Comparison of ENCODE assay signal across 12 cellular contexts in genomic region chr3:81492048-81492447, GRCh38.
A peak's percentile ranks its signal among the peaks of the same experiment; 100 is the strongest.
DNase-seq lines count a peak whose midpoint lies in the region; ATAC-seq and TF ChIP-seq lines count a peak whose summit lies in the region.
"Had no signal": no experiment of that assay in that cellular context is flagged by ENCODE, and none has a peak within 500 bp of the region (broad histone marks: within the 10 kb centered on the region; RNA-seq: fewer than 3 reads in every experiment).

No MANE protein-coding gene starts in this region.

- H3K9me3 ChIP-seq in Panc1 (ENCODE audit: control insufficient read depth, insufficient read depth, low read depth, low read length) (no peaks in the 10 kb centered on the region), cardiac muscle cell (ENCODE audit: low read depth) (no peaks in the 10 kb centered on the region), skeletal muscle tissue (ENCODE audit: control insufficient read depth in 3 of 3, low read length in 3 of 3) (no peaks in the 10 kb centered on the region), MM.1S (replicated peaks; ENCODE audit: insufficient read depth, low read length) (no peaks in the 10 kb centered on the region)

- TF ChIP-seq CTCF in Panc1 (IDR thresholded peaks at IDR 0.05), result no peak
- no peak for TF ChIP-seq CTCF in cardiac muscle cell (IDR thresholded peaks at IDR 0.05; ENCODE audit: low read depth, low read length)
- TF ChIP-seq CTCF in MM.1S (IDR thresholded peaks at IDR 0.05; ENCODE audit: low read length), result no peak

- POLR2A ChIA-PET in Panc1 (lab: Charles Lee), result no interaction called here

- BruUV-seq in Panc1 (replicated peaks; lab: Mats Ljungman, UMichigan), result TSS peak; percentile 42

- no peaks in the 10 kb centered on the region for H3F3A ChIP-seq in MM.1S (ENCODE audit: insufficient read depth, low read length)

- no peaks in the 10 kb centered on the region for H3K79me2 ChIP-seq in MM.1S (ENCODE audit: low read length)

- H3K4me1 ChIP-seq in Panc1 (ENCODE audit: control insufficient read depth, insufficient read depth, low read length) (no peaks in the 10 kb centered on the region), cardiac muscle cell (ENCODE audit: low read depth) (peaks cover 15% of the 10 kb centered on the region), skeletal muscle tissue (ENCODE audit: control insufficient read depth in 3 of 3, insufficient read depth in 3 of 3, low read length in 3 of 3) (no peaks in the 10 kb centered on the region), MM.1S (ENCODE audit: low read length) (no peaks in the 10 kb centered on the region)

- H3K9ac ChIP-seq in skeletal muscle tissue (ENCODE audit: low read depth in 1 of 3, low read length in 3 of 3) (no peak overlapping the region), MM.1S (ENCODE audit: low read length) (no peak overlapping the region)

- DNase-seq in EH (ENCODE audit: low read depth) (peak; percentile 35), Panc1 (ENCODE audit: low read depth, low spot score) (no peak), cardiac muscle cell (ENCODE audit: low read depth in 1 of 2, low spot score in 1 of 2) (peak in 1 of 2 donors; percentile 69), mesenteric fat pad (ENCODE audit: low spot score) (no peak), MM.1S (no peak), NCI-H510A treated with DMSO at 0.1 percent for 48 hours (lab: John Stamatoyannopoulos, UW) (no peak)
- DNase-seq: Calu3; cortex of kidney; NCI-H1048; stimulated activated naive CD8-positive, alpha-beta T cell treated with anti-CD3 and anti-CD28 coated beads, Interleukin-15, amount 100 ng/mL, for 72 hours had no signal

- H3K27ac ChIP-seq in Panc1 (ENCODE audit: low read length) (no peak overlapping the region), cardiac muscle cell (peak overlapping the region; percentile 78), skeletal muscle tissue (ENCODE audit: low read depth, low read length) (peak overlapping the region; percentile 14), MM.1S (ENCODE audit: low read length) (no peak overlapping the region)

- intact Hi-C loops in Panc1 (cut with micrococcal nuclease; ENCODE audit: unreplicated experiment), result no loop called here

- H4K20me1 ChIP-seq in MM.1S (ENCODE audit: insufficient read depth, low read length), result no peaks in the 10 kb centered on the region

- CTCF ChIA-PET in Panc1 (lab: Charles Lee), result no interaction called here

- H3K36me3 ChIP-seq in Panc1 (ENCODE audit: control insufficient read depth, insufficient read depth, low read length) (no peaks in the 10 kb centered on the region), cardiac muscle cell (no peaks in the 10 kb centered on the region), skeletal muscle tissue (ENCODE audit: control insufficient read depth in 3 of 3, insufficient read depth in 3 of 3, low read length in 3 of 3) (peaks cover 0 to 4% (median 3%) of the 10 kb centered on the region in 3 donors), MM.1S (replicated peaks; ENCODE audit: insufficient read depth, low read length) (no peaks in the 10 kb centered on the region)

- ATAC-seq in Panc1 (no peak), GM19328 (IDR thresholded peaks at IDR 0.05; ENCODE audit: unreplicated experiment) (no peak)
- ATAC-seq: stimulated activated naive CD8-positive, alpha-beta T cell treated with anti-CD3 and anti-CD28 coated beads, Interleukin-15, amount 100 ng/mL, for 72 hours had no signal

- in situ Hi-C loops in Panc1 (cut with HindIII; ENCODE audit: low pct_unique_long_range_greater_than_20kb, low sequenced_read_pairs), result no loop called here

- no peak overlapping the region for H3K4me3 ChIP-seq in Panc1 (ENCODE audit: low read depth in 2 of 2, low read length in 2 of 2)
- H3K4me3 ChIP-seq in cardiac muscle cell, result no peak overlapping the region
- no peak overlapping the region for H3K4me3 ChIP-seq in skeletal muscle tissue (ENCODE audit: low read length in 3 of 3)
- H3K4me3 ChIP-seq in MM.1S (ENCODE audit: low read length), result no peak overlapping the region

- H3K27me3 ChIP-seq in Panc1 (ENCODE audit: control insufficient read depth, insufficient read depth, low read length) (no peaks in the 10 kb centered on the region), cardiac muscle cell (no peaks in the 10 kb centered on the region), skeletal muscle tissue (ENCODE audit: control insufficient read depth in 3 of 3, insufficient read depth in 3 of 3, low read length in 3 of 3) (no peaks in the 10 kb centered on the region), MM.1S (replicated peaks; ENCODE audit: insufficient read depth, low read length) (no peaks in the 10 kb centered on the region)

- no peak overlapping the region for H2AFZ ChIP-seq in MM.1S (ENCODE audit: low read length)

- no peak overlapping the region for H3K4me2 ChIP-seq in MM.1S (ENCODE audit: low read depth, low read length)

- H3K9me2 ChIP-seq in MM.1S (replicated peaks; ENCODE audit: insufficient read depth, low read length), result no peaks in the 10 kb centered on the region

Comparison
In these comparisons a context has a peak if more than half of its experiments do, and no peak if none do; other contexts are left out.
1. H3K27ac ChIP-seq: peak in cardiac muscle cell (single experiment) and skeletal muscle tissue (single experiment); none in Panc1 (single experiment) and MM.1S (single experiment).